2 cellular contexts compared by ENCODE assay signal in genomic region chr1:183484254-183484653, GRCh38.
TF ChIP-seq lines count a peak whose summit lies in the region.

No MANE protein-coding gene starts in this region.

TF ChIP-seq in IMR-90, 13 proteins besides CTCF, POLR2A, EP300 and RAD21:
- TF ChIP-seq MAFK (IDR thresholded peaks at IDR 0.05; ENCODE audit: low read depth, low read length), result no peak
- TF ChIP-seq RCOR1 (IDR thresholded peaks at IDR 0.05; ENCODE audit: insufficient replicate concordance, low read length), result no peak
- no peak for TF ChIP-seq USF2 (IDR thresholded peaks at IDR 0.05; ENCODE audit: low read depth, low read length)
- TF ChIP-seq MXI1 (IDR thresholded peaks at IDR 0.05; ENCODE audit: borderline replicate concordance, low read depth, low read length), result no peak
- no peak for TF ChIP-seq CHD1 (IDR thresholded peaks at IDR 0.05; ENCODE audit: low read depth, low read length)
- TF ChIP-seq NFE2L2 (IDR thresholded peaks at IDR 0.05; ENCODE audit: low read depth, low read length), result no peak
- TF ChIP-seq FOS (IDR thresholded peaks at IDR 0.05; ENCODE audit: low read depth, low read length), result no peak
- no peak for TF ChIP-seq CEBPB (IDR thresholded peaks at IDR 0.05; ENCODE audit: low read depth, low read length)
- TF ChIP-seq BHLHE40 (IDR thresholded peaks at IDR 0.05; ENCODE audit: low read depth, low read length), result no peak
- no peak for TF ChIP-seq SMC3 (IDR thresholded peaks at IDR 0.05; ENCODE audit: low read depth, low read length)
- no peak for TF ChIP-seq RFX5 (IDR thresholded peaks at IDR 0.05; ENCODE audit: low read depth, low read length)

TF ChIP-seq in GM12878, 131 proteins besides CTCF, POLR2A, EP300 and RAD21:
- TF ChIP-seq RCOR1 (conservative IDR thresholded peaks at IDR 0.05; ENCODE audit: low read depth, low read length) (no peak), ZBED1 (IDR thresholded peaks at IDR 0.05; ENCODE audit: borderline replicate concordance) (no peak), ZNF687 (IDR thresholded peaks at IDR 0.05) (no peak), STAT3 (IDR thresholded peaks at IDR 0.05; ENCODE audit: low read depth, low read length) (no peak), DPF2 (IDR thresholded peaks at IDR 0.05) (no peak), JUND (IDR thresholded peaks at IDR 0.05; ENCODE audit: low read depth, low read length) (no peak), SMC3 (IDR thresholded peaks at IDR 0.05; ENCODE audit: borderline replicate concordance, low read length) (no peak), CHD4 (IDR thresholded peaks at IDR 0.05) (no peak), MAX (IDR thresholded peaks at IDR 0.05; ENCODE audit: low read depth, low read length) (no peak), IRF3 (IDR thresholded peaks at IDR 0.05) (no peak), ESRRA (IDR thresholded peaks at IDR 0.05; ENCODE audit: low read length) (no peak), NFIC (IDR thresholded peaks at IDR 0.05; ENCODE audit: low read depth, low read length) (no peak), RFX5 (IDR thresholded peaks at IDR 0.05; ENCODE audit: low read depth, low read length) (no peak), CBX5 (IDR thresholded peaks at IDR 0.05; ENCODE audit: low read depth) (no peak), HCFC1 (IDR thresholded peaks at IDR 0.05; ENCODE audit: low read length) (no peak), POU2F2 (IDR thresholded peaks at IDR 0.05; ENCODE audit: borderline replicate concordance, low read depth, low read length) (no peak), REST (IDR thresholded peaks at IDR 0.05; ENCODE audit: low read depth, low read length) (no peak)
- TF ChIP-seq, protein P1, sequence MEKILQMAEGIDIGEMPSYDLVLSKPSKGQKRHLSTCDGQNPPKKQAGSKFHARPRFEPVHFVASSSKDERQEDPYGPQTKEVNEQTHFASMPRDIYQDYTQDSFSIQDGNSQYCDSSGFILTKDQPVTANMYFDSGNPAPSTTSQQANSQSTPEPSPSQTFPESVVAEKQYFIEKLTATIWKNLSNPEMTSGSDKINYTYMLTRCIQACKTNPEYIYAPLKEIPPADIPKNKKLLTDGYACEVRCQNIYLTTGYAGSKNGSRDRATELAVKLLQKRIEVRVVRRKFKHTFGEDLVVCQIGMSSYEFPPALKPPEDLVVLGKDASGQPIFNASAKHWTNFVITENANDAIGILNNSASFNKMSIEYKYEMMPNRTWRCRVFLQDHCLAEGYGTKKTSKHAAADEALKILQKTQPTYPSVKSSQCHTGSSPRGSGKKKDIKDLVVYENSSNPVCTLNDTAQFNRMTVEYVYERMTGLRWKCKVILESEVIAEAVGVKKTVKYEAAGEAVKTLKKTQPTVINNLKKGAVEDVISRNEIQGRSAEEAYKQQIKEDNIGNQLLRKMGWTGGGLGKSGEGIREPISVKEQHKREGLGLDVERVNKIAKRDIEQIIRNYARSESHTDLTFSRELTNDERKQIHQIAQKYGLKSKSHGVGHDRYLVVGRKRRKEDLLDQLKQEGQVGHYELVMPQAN (conservative IDR thresholded peaks at IDR 0.05), result no peak
